1 cellular context compared by ENCODE assay signal in the genomic region with DNA sequence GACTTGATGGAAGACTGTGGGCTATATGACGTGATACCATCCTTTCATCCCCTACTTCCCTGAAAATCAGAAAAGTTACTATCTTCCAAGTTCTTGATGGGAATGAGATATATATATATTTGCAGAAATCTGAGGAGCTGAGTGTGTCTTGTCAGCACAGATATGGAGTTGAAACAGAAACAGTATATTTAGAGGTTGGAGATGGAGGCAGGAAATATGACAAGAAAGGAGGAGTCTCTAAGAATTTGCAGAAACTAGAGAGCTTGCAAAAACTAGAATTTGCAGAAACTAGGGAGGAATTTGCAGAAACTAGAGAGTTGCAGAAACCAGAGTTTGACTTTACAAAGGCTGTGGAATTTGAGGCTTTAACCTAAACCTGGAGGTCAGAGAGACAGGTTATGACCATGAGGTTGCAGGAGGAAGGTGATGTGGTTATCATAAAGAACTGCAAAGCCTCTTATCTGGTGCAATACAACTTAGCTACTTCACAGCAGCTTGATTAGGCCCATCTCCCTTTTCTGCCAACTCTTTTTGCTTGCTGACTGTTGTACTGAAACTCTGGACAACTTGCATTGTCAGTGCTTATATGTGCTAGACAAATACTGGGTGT.
TF ChIP-seq lines count a peak whose summit lies in the region.

No MANE protein-coding gene starts in this region.

TF ChIP-seq in H1, 55 proteins besides CTCF, POLR2A, EP300 and RAD21:
- no peak for TF ChIP-seq TBP (IDR thresholded peaks at IDR 0.05; ENCODE audit: low read depth, low read length)
- no peak for TF ChIP-seq RBBP5 (IDR thresholded peaks at IDR 0.05; ENCODE audit: borderline replicate concordance, low read depth, low read length)
- no peak for TF ChIP-seq GABPA (IDR thresholded peaks at IDR 0.05; ENCODE audit: borderline replicate concordance, insufficient read depth, low read length)
- no peak for TF ChIP-seq SUZ12 (IDR thresholded peaks at IDR 0.05; ENCODE audit: low read length)
- TF ChIP-seq ASH2L (IDR thresholded peaks at IDR 0.05; ENCODE audit: low read length), result no peak
- TF ChIP-seq GTF2F1 (IDR thresholded peaks at IDR 0.05; ENCODE audit: borderline replicate concordance, low read depth, low read length), result no peak
- TF ChIP-seq SIRT6 (IDR thresholded peaks at IDR 0.05; ENCODE audit: low read length), result no peak
- no peak for TF ChIP-seq JUN (IDR thresholded peaks at IDR 0.05; ENCODE audit: low read depth, low read length)
- no peak for TF ChIP-seq ZNF274 (IDR thresholded peaks at IDR 0.05; ENCODE audit: borderline replicate concordance, extremely low read depth, low read length)
- no peak for TF ChIP-seq SP1 (IDR thresholded peaks at IDR 0.05; ENCODE audit: low read depth, low read length)
- no peak for TF ChIP-seq FOSL1 (IDR thresholded peaks at IDR 0.05; ENCODE audit: insufficient read depth, low read depth, low read length)
- TF ChIP-seq NRF1 (IDR thresholded peaks at IDR 0.05; ENCODE audit: low read depth, low read length), result no peak
- no peak for TF ChIP-seq KDM4A (IDR thresholded peaks at IDR 0.05; ENCODE audit: low read depth, low read length, severe bottlenecking)
- no peak for TF ChIP-seq KDM1A (IDR thresholded peaks at IDR 0.05; ENCODE audit: borderline replicate concordance, low read length)
- TF ChIP-seq, protein P1, sequence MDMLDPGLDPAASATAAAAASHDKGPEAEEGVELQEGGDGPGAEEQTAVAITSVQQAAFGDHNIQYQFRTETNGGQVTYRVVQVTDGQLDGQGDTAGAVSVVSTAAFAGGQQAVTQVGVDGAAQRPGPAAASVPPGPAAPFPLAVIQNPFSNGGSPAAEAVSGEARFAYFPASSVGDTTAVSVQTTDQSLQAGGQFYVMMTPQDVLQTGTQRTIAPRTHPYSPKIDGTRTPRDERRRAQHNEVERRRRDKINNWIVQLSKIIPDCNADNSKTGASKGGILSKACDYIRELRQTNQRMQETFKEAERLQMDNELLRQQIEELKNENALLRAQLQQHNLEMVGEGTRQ (IDR thresholded peaks at IDR 0.05; ENCODE audit: low read length), result no peak
- TF ChIP-seq EGR1 (IDR thresholded peaks at IDR 0.05; ENCODE audit: borderline replicate concordance, low read depth, low read length), result no peak
- TF ChIP-seq KDM5A (IDR thresholded peaks at IDR 0.05; ENCODE audit: low read length), result no peak
- TF ChIP-seq RFX5 (IDR thresholded peaks at IDR 0.05; ENCODE audit: borderline replicate concordance, low read depth, low read length), result no peak
